1 cellular context compared by ENCODE assay signal in the genomic region with DNA sequence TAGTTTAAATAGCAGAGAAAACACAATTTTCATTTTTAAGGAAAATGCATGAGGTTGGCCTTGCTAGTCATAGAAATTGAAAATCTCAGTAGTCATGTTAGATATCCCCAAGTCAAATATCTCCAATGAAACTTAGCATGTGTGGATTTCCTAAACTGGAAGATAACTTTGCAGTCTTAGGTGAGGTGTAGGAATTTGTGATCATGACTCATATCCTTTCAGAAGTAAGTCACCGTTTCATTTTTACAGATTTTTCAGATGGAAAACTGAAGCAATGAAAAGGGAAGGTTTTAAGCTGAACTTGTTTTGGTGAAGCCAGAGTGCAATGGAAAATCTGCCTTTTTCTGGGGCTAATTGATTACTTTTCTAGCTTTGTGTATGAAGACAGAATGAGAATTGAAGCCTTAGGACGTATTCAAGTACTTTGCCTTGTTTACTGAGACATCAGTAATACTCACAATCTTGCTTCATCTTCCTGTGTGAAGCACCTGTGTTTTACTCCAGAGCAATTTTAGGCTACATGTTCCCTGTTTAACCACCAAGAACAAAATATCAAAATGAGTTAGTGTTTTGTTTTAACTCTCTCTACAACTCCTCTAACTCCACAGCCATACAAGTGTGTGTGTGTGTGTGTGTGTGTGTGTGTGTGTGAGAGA.
TF ChIP-seq lines count a peak whose summit lies in the region.

No MANE protein-coding gene starts in this region.

TF ChIP-seq in H1, 55 proteins besides CTCF, POLR2A, EP300 and RAD21:
- TF ChIP-seq CHD2 (IDR thresholded peaks at IDR 0.05; ENCODE audit: low read length) (no peak), ASH2L (IDR thresholded peaks at IDR 0.05; ENCODE audit: low read length) (no peak), EGR1 (IDR thresholded peaks at IDR 0.05; ENCODE audit: borderline replicate concordance, low read depth, low read length) (no peak), TCF12 (IDR thresholded peaks at IDR 0.05; ENCODE audit: low read depth, low read length) (no peak), POLR2AphosphoS5 (IDR thresholded peaks at IDR 0.05; ENCODE audit: low read depth, low read length) (no peak), HDAC6 (IDR thresholded peaks at IDR 0.05; ENCODE audit: low read depth, low read length) (no peak), EZH2 (IDR thresholded peaks at IDR 0.05; ENCODE audit: low read depth, low read length, severe bottlenecking) (no peak), TAF1 (IDR thresholded peaks at IDR 0.05; ENCODE audit: low read depth, low read length) (no peak)
- TF ChIP-seq, protein P1, sequence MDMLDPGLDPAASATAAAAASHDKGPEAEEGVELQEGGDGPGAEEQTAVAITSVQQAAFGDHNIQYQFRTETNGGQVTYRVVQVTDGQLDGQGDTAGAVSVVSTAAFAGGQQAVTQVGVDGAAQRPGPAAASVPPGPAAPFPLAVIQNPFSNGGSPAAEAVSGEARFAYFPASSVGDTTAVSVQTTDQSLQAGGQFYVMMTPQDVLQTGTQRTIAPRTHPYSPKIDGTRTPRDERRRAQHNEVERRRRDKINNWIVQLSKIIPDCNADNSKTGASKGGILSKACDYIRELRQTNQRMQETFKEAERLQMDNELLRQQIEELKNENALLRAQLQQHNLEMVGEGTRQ (IDR thresholded peaks at IDR 0.05; ENCODE audit: low read length) = no peak
TF ChIP-seq in H1: peak in this region for 0.
